In the genomic region with DNA sequence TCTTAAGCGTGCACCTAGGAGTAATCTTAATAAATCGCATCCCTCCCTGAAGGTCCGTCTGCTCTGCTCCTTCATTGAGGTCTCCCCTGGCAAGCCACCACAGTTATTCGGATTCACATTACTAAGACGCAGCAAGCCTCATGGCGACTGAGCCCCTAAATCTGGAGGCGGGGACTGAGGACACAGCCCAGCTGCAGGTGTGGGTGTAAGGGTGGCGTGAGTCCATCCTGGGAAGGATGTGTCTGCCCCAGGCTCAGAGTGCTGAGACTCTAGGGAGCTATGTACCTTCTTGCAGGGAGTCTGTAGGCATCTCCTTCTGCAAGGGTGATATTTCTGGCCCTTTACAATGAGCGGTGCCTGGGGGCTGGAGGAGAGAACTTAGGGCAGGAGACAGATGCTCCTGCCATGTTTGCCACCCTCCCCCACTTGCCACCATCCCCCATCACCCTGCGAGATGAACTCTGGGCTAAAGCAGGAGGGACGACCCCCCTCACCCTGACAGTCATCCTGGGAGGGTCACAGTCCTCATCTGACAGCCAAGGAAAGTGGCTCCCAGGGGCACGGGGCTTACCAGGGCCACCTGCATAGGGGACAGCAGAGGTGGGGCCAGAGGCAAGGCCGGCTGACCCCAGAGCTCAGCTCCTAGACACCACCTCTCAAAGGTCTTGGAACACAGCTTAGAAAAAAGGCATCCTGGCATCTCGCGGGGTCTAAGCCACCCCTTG, we compare ENCODE assay signal across 23 cellular contexts.
DNase-seq lines count a peak whose midpoint lies in the region; ATAC-seq and TF ChIP-seq lines count a peak whose summit lies in the region.
"Had no signal": no experiment of that assay in that cellular context is flagged by ENCODE, and none has a peak within 500 bp of the region (broad histone marks: within the 10 kb centered on the region; RNA-seq: fewer than 3 reads in every experiment).

No MANE protein-coding gene starts in this region.

- no peak overlapping the region for H3K27ac ChIP-seq in left lung
- H3K27ac ChIP-seq in suprapubic skin: no peak overlapping the region
- H3K27ac ChIP-seq: 22Rv1, RWPE1 had no signal

- ATAC-seq in left lung (no peak), HG03342 (IDR thresholded peaks at IDR 0.05; ENCODE audit: unreplicated experiment) (no peak)
- ATAC-seq: Panc1 had no signal

- peaks cover 0 to 3% of the 10 kb centered on the region in 2 donors for H3K9me3 ChIP-seq in left lung
- no peaks in the 10 kb centered on the region for H3K9me3 ChIP-seq in suprapubic skin

- H3K4me1 ChIP-seq in left lung (no peaks in the 10 kb centered on the region), suprapubic skin (peaks cover 20% of the 10 kb centered on the region)
- H3K4me1 ChIP-seq: BE2C had no signal

- TF ChIP-seq EP300 in suprapubic skin (IDR thresholded peaks at IDR 0.05): no peak

- WGBS in suprapubic skin: 88% methylated on average over 11 of the region's 15 CpGs

- peak; percentile 43 for DNase-seq in activated effector memory CD4-positive, alpha-beta T cell treated with anti-CD3 and anti-CD28 coated beads, Interleukin-2, amount 50 U/mL, for 16 hours
- DNase-seq in activated effector memory CD4-positive, alpha-beta T cell treated with Interleukin-2 at 50 U/mL for 16 hours: no peak
- DNase-seq in left lung (peak; percentile 9 to 24), posterior cingulate gyrus (peak in 6 of 10 donors; percentile 31 to 91 (median 64)), suprapubic skin (ENCODE audit: low spot score in 2 of 2) (peak; percentile 50 to 67), NCI-H226 (no peak), NCI-H1694 treated with DMSO at 0.1 percent for 48 hours (lab: John Stamatoyannopoulos, UW) (no peak)
- DNase-seq: BE2C, Calu3, DMS79 treated with DMSO at 0.1 percent for 48 hours, GF-D8, HCEC 1CT, NCI-H1048, NCI-H1417 treated with DMSO at 0.1 percent for 48 hours, NCI-H187, NCI-H2171 treated with DMSO at 0.1 percent for 48 hours, NCI-H446, NCI-H524 treated with DMSO at 0.1 percent for 48 hours, SHP77 treated with DMSO at 0.1 percent for 48 hours had no signal

- H3K36me3 ChIP-seq in left lung: no peaks in the 10 kb centered on the region
- no peaks in the 10 kb centered on the region for H3K36me3 ChIP-seq in suprapubic skin
- H3K36me3 ChIP-seq: BE2C had no signal

- H3K4me3 ChIP-seq in left lung: no peak overlapping the region
- no peak overlapping the region for H3K4me3 ChIP-seq in suprapubic skin

- TF ChIP-seq POLR2A in suprapubic skin (IDR thresholded peaks at IDR 0.05): no peak

- intact Hi-C loops in left lung (cut with DNase I) (no loop called here), posterior cingulate gyrus (cut with DNase I) (no loop called here)

- no peaks in the 10 kb centered on the region for H3K27me3 ChIP-seq in left lung
- H3K27me3 ChIP-seq in suprapubic skin: peaks cover 34% of the 10 kb centered on the region
- H3K27me3 ChIP-seq: BE2C had no signal

- TF ChIP-seq CTCF in left lung (IDR thresholded peaks at IDR 0.05): no peak
- TF ChIP-seq CTCF in suprapubic skin (IDR thresholded peaks at IDR 0.05): no peak

Comparison
In these comparisons a context has a peak if more than half of its experiments do, and no peak if none do; other contexts are left out.
1. DNase-seq: peak in activated effector memory CD4-positive, alpha-beta T cell treated with anti-CD3 and anti-CD28 coated beads, Interleukin-2, amount 50 U/mL, for 16 hours (single experiment), left lung (2 of 2), posterior cingulate gyrus (6 of 10) and suprapubic skin (2 of 2); none in activated effector memory CD4-positive, alpha-beta T cell treated with Interleukin-2 at 50 U/mL for 16 hours (single experiment), NCI-H226 (single experiment) and NCI-H1694 treated with DMSO at 0.1 percent for 48 hours (single experiment).